ENCODE assay signal across 1 cellular context in the genomic region with DNA sequence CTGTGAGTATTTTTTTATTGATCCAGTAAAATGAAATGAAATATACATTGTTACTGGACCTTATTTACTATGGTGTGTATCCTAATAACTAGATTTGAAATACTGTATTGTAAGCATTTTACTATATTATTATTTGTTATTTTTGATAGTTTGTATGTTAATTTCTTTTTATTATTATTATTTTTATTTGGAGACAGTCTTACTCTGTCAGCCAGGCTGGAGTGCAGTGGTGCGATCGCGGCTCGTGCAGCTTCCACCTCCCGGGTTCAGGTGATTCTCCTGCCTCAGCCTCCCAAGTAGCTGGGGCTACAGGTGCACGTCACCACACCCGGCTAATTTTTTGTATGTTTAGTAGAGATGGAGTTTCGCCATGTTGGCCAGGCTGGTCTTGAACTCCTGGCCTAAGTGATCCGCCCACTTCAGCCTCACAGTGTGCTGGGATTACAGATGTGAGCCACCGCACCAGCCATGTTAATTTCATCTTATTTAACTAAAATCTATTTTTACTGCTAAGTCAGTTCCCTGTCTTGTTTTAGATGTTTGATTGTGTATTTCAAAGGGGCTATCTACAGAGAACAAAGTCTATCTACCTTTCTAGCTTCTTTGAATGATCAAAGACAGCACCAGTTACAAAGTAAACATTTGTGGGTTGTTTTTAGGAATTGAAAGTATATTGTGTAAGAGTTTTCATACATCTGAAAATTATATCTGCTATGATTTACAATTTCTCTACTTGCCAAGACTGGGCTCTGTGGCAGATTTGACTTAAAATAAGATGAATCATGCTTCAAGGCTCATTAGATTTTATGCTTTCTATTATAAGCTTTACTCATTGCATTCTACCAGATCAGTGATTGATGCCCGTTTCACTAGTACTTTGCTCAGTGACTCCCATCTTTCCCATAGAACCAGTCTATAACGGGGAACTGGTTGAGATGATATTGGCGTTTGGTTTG.
A peak's percentile ranks its signal among the peaks of the same experiment; 100 is the strongest.
TF ChIP-seq lines count a peak whose summit lies in the region.

No MANE protein-coding gene starts in this region.

TF ChIP-seq in GM12878, 131 proteins besides CTCF, POLR2A, EP300 and RAD21 (continued from another document):
- TF ChIP-seq, protein P1, sequence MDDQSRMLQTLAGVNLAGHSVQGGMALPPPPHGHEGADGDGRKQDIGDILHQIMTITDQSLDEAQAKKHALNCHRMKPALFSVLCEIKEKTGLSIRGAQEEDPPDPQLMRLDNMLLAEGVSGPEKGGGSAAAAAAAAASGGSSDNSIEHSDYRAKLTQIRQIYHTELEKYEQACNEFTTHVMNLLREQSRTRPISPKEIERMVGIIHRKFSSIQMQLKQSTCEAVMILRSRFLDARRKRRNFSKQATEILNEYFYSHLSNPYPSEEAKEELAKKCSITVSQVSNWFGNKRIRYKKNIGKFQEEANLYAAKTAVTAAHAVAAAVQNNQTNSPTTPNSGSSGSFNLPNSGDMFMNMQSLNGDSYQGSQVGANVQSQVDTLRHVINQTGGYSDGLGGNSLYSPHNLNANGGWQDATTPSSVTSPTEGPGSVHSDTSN (IDR thresholded peaks at IDR 0.05; ENCODE audit: insufficient replicate concordance, low read depth, low read length), result no peak
- TF ChIP-seq SRF (IDR thresholded peaks at IDR 0.05; ENCODE audit: low read depth in 2 of 2, low read length in 2 of 2) (no peak), ZBED1 (IDR thresholded peaks at IDR 0.05; ENCODE audit: borderline replicate concordance) (no peak), PKNOX1 (IDR thresholded peaks at IDR 0.05) (peak; percentile 23; the same call in 1 of the 2 replicates), NBN (IDR thresholded peaks at IDR 0.05) (no peak), POLR2AphosphoS5 (IDR thresholded peaks at IDR 0.05; ENCODE audit: low read length) (no peak), NR2F1 (conservative IDR thresholded peaks at IDR 0.05) (no peak), SMC3 (IDR thresholded peaks at IDR 0.05; ENCODE audit: borderline replicate concordance, low read length) (no peak), TBL1XR1 (IDR thresholded peaks at IDR 0.05; ENCODE audit: low read depth, low read length) (no peak), PAX8 (IDR thresholded peaks at IDR 0.05) (no peak), SPI1 (IDR thresholded peaks at IDR 0.05; ENCODE audit: borderline replicate concordance, insufficient read depth, low read depth, low read length) (peak; percentile 10; the same call in 1 of the 2 replicates), GABPA (IDR thresholded peaks at IDR 0.05; ENCODE audit: low read depth) (no peak), NR2C1 (IDR thresholded peaks at IDR 0.05) (no peak), MEF2A (IDR thresholded peaks at IDR 0.05; ENCODE audit: insufficient read depth, low read depth, low read length) (no peak), PML (IDR thresholded peaks at IDR 0.05; ENCODE audit: low read length) (no peak), ZNF384 (IDR thresholded peaks at IDR 0.05; ENCODE audit: borderline replicate concordance, low read depth, low read length) (no peak), SMARCA5 (IDR thresholded peaks at IDR 0.05) (peak; percentile 55; the same call in 1 of the 2 replicates), SUZ12 (IDR thresholded peaks at IDR 0.05; ENCODE audit: unreplicated experiment) (no peak)
- TF ChIP-seq, protein P2, sequence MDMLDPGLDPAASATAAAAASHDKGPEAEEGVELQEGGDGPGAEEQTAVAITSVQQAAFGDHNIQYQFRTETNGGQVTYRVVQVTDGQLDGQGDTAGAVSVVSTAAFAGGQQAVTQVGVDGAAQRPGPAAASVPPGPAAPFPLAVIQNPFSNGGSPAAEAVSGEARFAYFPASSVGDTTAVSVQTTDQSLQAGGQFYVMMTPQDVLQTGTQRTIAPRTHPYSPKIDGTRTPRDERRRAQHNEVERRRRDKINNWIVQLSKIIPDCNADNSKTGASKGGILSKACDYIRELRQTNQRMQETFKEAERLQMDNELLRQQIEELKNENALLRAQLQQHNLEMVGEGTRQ (IDR thresholded peaks at IDR 0.05; ENCODE audit: borderline replicate concordance, low read depth, low read length), result no peak
- TF ChIP-seq, protein P3, sequence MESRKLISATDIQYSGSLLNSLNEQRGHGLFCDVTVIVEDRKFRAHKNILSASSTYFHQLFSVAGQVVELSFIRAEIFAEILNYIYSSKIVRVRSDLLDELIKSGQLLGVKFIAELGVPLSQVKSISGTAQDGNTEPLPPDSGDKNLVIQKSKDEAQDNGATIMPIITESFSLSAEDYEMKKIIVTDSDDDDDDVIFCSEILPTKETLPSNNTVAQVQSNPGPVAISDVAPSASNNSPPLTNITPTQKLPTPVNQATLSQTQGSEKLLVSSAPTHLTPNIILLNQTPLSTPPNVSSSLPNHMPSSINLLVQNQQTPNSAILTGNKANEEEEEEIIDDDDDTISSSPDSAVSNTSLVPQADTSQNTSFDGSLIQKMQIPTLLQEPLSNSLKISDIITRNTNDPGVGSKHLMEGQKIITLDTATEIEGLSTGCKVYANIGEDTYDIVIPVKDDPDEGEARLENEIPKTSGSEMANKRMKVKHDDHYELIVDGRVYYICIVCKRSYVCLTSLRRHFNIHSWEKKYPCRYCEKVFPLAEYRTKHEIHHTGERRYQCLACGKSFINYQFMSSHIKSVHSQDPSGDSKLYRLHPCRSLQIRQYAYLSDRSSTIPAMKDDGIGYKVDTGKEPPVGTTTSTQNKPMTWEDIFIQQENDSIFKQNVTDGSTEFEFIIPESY (IDR thresholded peaks at IDR 0.05), result no peak
